Comparison of ENCODE assay signal across 31 cellular contexts in the genomic region with DNA sequence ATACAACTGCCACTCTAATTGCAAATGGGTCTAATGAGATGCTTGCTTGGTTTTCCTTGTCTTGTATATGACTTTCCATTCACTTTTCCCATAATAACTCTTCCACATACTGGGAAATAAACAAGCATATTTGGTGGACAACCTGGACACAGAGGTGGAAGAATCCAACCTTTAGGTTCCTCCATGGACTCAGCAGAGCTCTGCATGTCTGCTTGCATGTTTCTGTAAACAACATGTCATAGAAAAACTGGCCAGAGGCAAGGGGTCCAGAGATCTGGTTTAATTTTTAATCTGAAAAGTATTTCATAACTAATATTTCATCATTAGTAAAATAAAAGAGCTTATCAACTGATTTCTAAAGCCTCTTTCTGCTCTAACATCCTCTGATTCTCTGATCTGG.
"Had no signal": no experiment of that assay in that cellular context is flagged by ENCODE, and none has a peak within 500 bp of the region (broad histone marks: within the 10 kb centered on the region; RNA-seq: fewer than 3 reads in every experiment).

No MANE protein-coding gene starts in this region.

- H3K27me3 Mint-ChIP-seq: activated CD4-positive, alpha-beta memory T cell treated with anti-CD3 and anti-CD28 coated beads, Interleukin-2, amount 10 ng/mL, durations not matched to agents 7 days and 5 days; activated naive CD4-positive, alpha-beta T cell treated with anti-CD3 and anti-CD28 coated beads, Interleukin-2, amount 10 ng/mL, durations not matched to agents 7 days and 5 days; activated T-cell treated with anti-CD3 and anti-CD28 coated beads, Interleukin-2, amount 50 U/mL, for 24 hours; natural killer cell treated with Interleukin-12 subunit alpha and Interleukin-12 subunit beta and Interleukin-15 and Interleukin-18, amount 100 ng/mL, for 72 hours; stimulated activated memory B cell treated with anti-CD40 and anti-IgM and Interleukin-4, amounts not matched to agents 10 μg/mL and 1 μg/mL and 100 μg/mL, for 72 hours; stimulated activated naive CD8-positive, alpha-beta T cell treated with anti-CD3 and anti-CD28 coated beads, Interleukin-15, amount 100 ng/mL, for 72 hours had no signal

- H3K36me3 ChIP-seq: heart left ventricle, lower lobe of right lung, pancreas, prostate gland, WERI-Rb-1 had no signal

- H3K36me3 Mint-ChIP-seq: activated naive CD4-positive, alpha-beta T cell treated with anti-CD3 and anti-CD28 coated beads, Interleukin-2, amount 10 ng/mL, durations not matched to agents 7 days and 5 days; activated naive CD8-positive, alpha-beta T cell treated with anti-CD3 and anti-CD28 coated beads, Interleukin-2, amount 10 ng/mL, durations not matched to agents 7 days and 5 days; immature natural killer cell; natural killer cell treated with Interleukin-12 subunit alpha and Interleukin-12 subunit beta and Interleukin-15 and Interleukin-18, amount 100 ng/mL, for 72 hours; stimulated activated memory B cell treated with anti-CD40 and anti-IgM and Interleukin-4, amounts not matched to agents 10 μg/mL and 1 μg/mL and 100 μg/mL, for 72 hours had no signal

- H3K4me3 ChIP-seq: heart left ventricle, lower lobe of right lung, mucosa of descending colon, pancreas, prostate gland, smooth muscle cell had no signal

- H3K9me3 Mint-ChIP-seq: activated CD4-positive, alpha-beta memory T cell treated with anti-CD3 and anti-CD28 coated beads, Interleukin-2, amount 10 ng/mL, durations not matched to agents 7 days and 5 days; activated CD4-positive, alpha-beta T cell treated with anti-CD3 and anti-CD28 coated beads, Interleukin-2, amount 10 ng/mL, durations not matched to agents 7 days and 5 days; activated naive CD4-positive, alpha-beta T cell treated with anti-CD3 and anti-CD28 coated beads, Interleukin-2, amount 10 ng/mL, durations not matched to agents 7 days and 5 days; activated naive CD8-positive, alpha-beta T cell treated with anti-CD3 and anti-CD28 coated beads, Interleukin-2, amount 10 ng/mL, durations not matched to agents 7 days and 5 days; activated T-cell treated with anti-CD3 and anti-CD28 coated beads, Interleukin-2, amount 50 U/mL, for 24 hours; immature natural killer cell; natural killer cell treated with Interleukin-12 subunit alpha and Interleukin-12 subunit beta and Interleukin-15 and Interleukin-18, amount 100 ng/mL, for 72 hours; stimulated activated memory B cell treated with anti-CD40 and anti-IgM and Interleukin-4, amounts not matched to agents 10 μg/mL and 1 μg/mL and 100 μg/mL, for 72 hours; stimulated activated naive CD8-positive, alpha-beta T cell treated with anti-CD3 and anti-CD28 coated beads, Interleukin-15, amount 100 ng/mL, for 72 hours; T-helper 1 cell treated with Interleukin-12 subunit alpha and Interleukin-12 subunit beta and Interleukin-4 antibody, amounts not matched to agents 30 μg/mL and 1 μg/mL, for 36 hours had no signal

- H3K4me3 Mint-ChIP-seq: activated CD4-positive, alpha-beta memory T cell treated with anti-CD3 and anti-CD28 coated beads, Interleukin-2, amount 10 ng/mL, durations not matched to agents 7 days and 5 days; activated CD4-positive, alpha-beta T cell treated with anti-CD3 and anti-CD28 coated beads, Interleukin-2, amount 10 ng/mL, durations not matched to agents 7 days and 5 days; activated naive CD4-positive, alpha-beta T cell treated with anti-CD3 and anti-CD28 coated beads, Interleukin-2, amount 10 ng/mL, durations not matched to agents 7 days and 5 days; activated naive CD8-positive, alpha-beta T cell treated with anti-CD3 and anti-CD28 coated beads, Interleukin-2, amount 10 ng/mL, durations not matched to agents 7 days and 5 days; activated T-cell treated with anti-CD3 and anti-CD28 coated beads, Interleukin-2, amount 50 U/mL, for 24 hours; immature natural killer cell; natural killer cell treated with Interleukin-12 subunit alpha and Interleukin-12 subunit beta and Interleukin-15 and Interleukin-18, amount 100 ng/mL, for 72 hours; stimulated activated memory B cell treated with anti-CD40 and anti-IgM and Interleukin-4, amounts not matched to agents 10 μg/mL and 1 μg/mL and 100 μg/mL, for 72 hours; stimulated activated naive CD8-positive, alpha-beta T cell treated with anti-CD3 and anti-CD28 coated beads, Interleukin-15, amount 100 ng/mL, for 72 hours; T-helper 1 cell treated with Interleukin-12 subunit alpha and Interleukin-12 subunit beta and Interleukin-4 antibody, amounts not matched to agents 30 μg/mL and 1 μg/mL, for 36 hours had no signal

- H3K4me2 ChIP-seq: smooth muscle cell had no signal

- H3K27ac Mint-ChIP-seq: activated CD4-positive, alpha-beta memory T cell treated with anti-CD3 and anti-CD28 coated beads, Interleukin-2, amount 10 ng/mL, durations not matched to agents 7 days and 5 days; activated CD4-positive, alpha-beta T cell treated with anti-CD3 and anti-CD28 coated beads, Interleukin-2, amount 10 ng/mL, durations not matched to agents 7 days and 5 days; activated naive CD4-positive, alpha-beta T cell treated with anti-CD3 and anti-CD28 coated beads, Interleukin-2, amount 10 ng/mL, durations not matched to agents 7 days and 5 days; activated naive CD8-positive, alpha-beta T cell treated with anti-CD3 and anti-CD28 coated beads, Interleukin-2, amount 10 ng/mL, durations not matched to agents 7 days and 5 days; activated T-cell treated with anti-CD3 and anti-CD28 coated beads, Interleukin-2, amount 50 U/mL, for 24 hours; natural killer cell treated with Interleukin-12 subunit alpha and Interleukin-12 subunit beta and Interleukin-15 and Interleukin-18, amount 100 ng/mL, for 72 hours; stimulated activated memory B cell treated with anti-CD40 and anti-IgM and Interleukin-4, amounts not matched to agents 10 μg/mL and 1 μg/mL and 100 μg/mL, for 72 hours; stimulated activated naive CD8-positive, alpha-beta T cell treated with anti-CD3 and anti-CD28 coated beads, Interleukin-15, amount 100 ng/mL, for 72 hours; T-helper 1 cell treated with Interleukin-12 subunit alpha and Interleukin-12 subunit beta and Interleukin-4 antibody, amounts not matched to agents 30 μg/mL and 1 μg/mL, for 36 hours had no signal

- H3K27me3 ChIP-seq: heart left ventricle, pancreas had no signal

- ATAC-seq: heart left ventricle; left colon; lower lobe of right lung; mucosa of descending colon; natural killer cell treated with Interleukin-12 subunit alpha and Interleukin-12 subunit beta and Interleukin-15 and Interleukin-18, amount 100 ng/mL, for 72 hours; pancreas; stimulated activated memory B cell treated with anti-CD40 and anti-IgM and Interleukin-4, amounts not matched to agents 10 μg/mL and 1 μg/mL and 100 μg/mL, for 72 hours; stimulated activated naive CD8-positive, alpha-beta T cell treated with anti-CD3 and anti-CD28 coated beads, Interleukin-15, amount 100 ng/mL, for 72 hours had no signal

- DNase-seq: activated CD4-positive, alpha-beta memory T cell treated with anti-CD3 and anti-CD28 coated beads, Interleukin-2, amount 10 ng/mL, durations not matched to agents 7 days and 5 days; activated CD4-positive, alpha-beta T cell treated with anti-CD3 and anti-CD28 coated beads for 1 hour; activated CD4-positive, alpha-beta T cell treated with anti-CD3 and anti-CD28 coated beads, Interleukin-2, amount 10 ng/mL, durations not matched to agents 7 days and 5 days; activated CD8-positive, alpha-beta memory T cell treated with anti-CD3 and anti-CD28 coated beads, Interleukin-2, amount 50 U/mL, for 48 hours; activated gamma-delta T cell; activated naive CD4-positive, alpha-beta T cell treated with anti-CD3 and anti-CD28 coated beads, Interleukin-2, amount 10 ng/mL, durations not matched to agents 7 days and 5 days; activated naive CD8-positive, alpha-beta T cell treated with anti-CD3 and anti-CD28 coated beads, Interleukin-2, amount 10 ng/mL, durations not matched to agents 7 days and 5 days; activated T-cell treated with anti-CD3 and anti-CD28 coated beads, Interleukin-2, amount 50 U/mL, for 24 hours; central memory CD4-positive, alpha-beta T cell; foreskin fibroblast; heart left ventricle; hypothalamus; immature natural killer cell; kidney; left colon; lower lobe of right lung; mesendoderm; mucosa of descending colon; pancreas; stimulated activated CD4-positive, alpha-beta T cell treated with anti-CD3 and anti-CD28 coated beads, Interleukin-1b, Interleukin-23, amount 100 ng/mL, for 48 hours; stimulated activated CD4-positive, alpha-beta T cell treated with anti-CD3 and anti-CD28 coated beads, Interleukin-4, amount 100 ng/mL, for 4 hours; stimulated activated CD8-positive, alpha-beta memory T cell treated with anti-CD3 and anti-CD28 coated beads, Interleukin-4, amount 100 ng/mL, for 48 hours; stimulated activated naive CD8-positive, alpha-beta T cell treated with anti-CD3 and anti-CD28 coated beads, Interleukin-15, amount 100 ng/mL, for 72 hours; substantia nigra; T1000; WERI-Rb-1 had no signal

- H3K4me1 ChIP-seq: prostate gland had no signal

- H3K27ac ChIP-seq: lower lobe of right lung, pancreas, prostate gland, WERI-Rb-1 had no signal

- H3K9me3 ChIP-seq: heart left ventricle, lower lobe of right lung, mucosa of descending colon, pancreas, prostate gland had no signal
